In genomic region chr21:41660748-41661147, GRCh38 we compare ENCODE assay signal across 16 cellular contexts.
"Had no signal": no experiment of that assay in that cellular context is flagged by ENCODE, and none has a peak within 500 bp of the region (broad histone marks: within the 10 kb centered on the region; RNA-seq: fewer than 3 reads in every experiment).

No MANE protein-coding gene starts in this region.

- ATAC-seq: activated CD4-positive, alpha-beta T cell treated with anti-CD3 and anti-CD28 coated beads for 36 hours; effector memory CD8-positive, alpha-beta T cell; left ventricle myocardium superior; mucosa of descending colon; T-helper 17 cell had no signal

- H3K4me1 ChIP-seq: uterus had no signal

- H3K27ac ChIP-seq: neutrophil, transverse colon, uterus, WERI-Rb-1 had no signal

- H3K36me3 ChIP-seq: neutrophil, transverse colon, uterus, WERI-Rb-1 had no signal

- H3K4me3 ChIP-seq: mucosa of descending colon, transverse colon, uterus had no signal

- H3K27me3 ChIP-seq: uterus had no signal

- DNase-seq: activated CD4-positive, alpha-beta T cell treated with anti-CD3 and anti-CD28 coated beads for 36 hours; activated CD4-positive, alpha-beta T cell treated with anti-CD3 and anti-CD28 coated beads, Interleukin-2, amount 50 U/mL, for 48 hours; effector memory CD8-positive, alpha-beta T cell; immature natural killer cell; left ventricle myocardium superior; mucosa of descending colon; naive B cell; retina; stimulated activated CD4-positive, alpha-beta T cell treated with anti-CD3 and anti-CD28 coated beads, Interleukin-1b, Interleukin-23, amount 100 ng/mL, for 48 hours; stimulated activated CD8-positive, alpha-beta memory T cell treated with anti-CD3 and anti-CD28 coated beads, Interleukin-4, amount 100 ng/mL, for 48 hours; stimulated activated naive CD4-positive, alpha-beta T cell; T-helper 17 cell; transverse colon; uterus; WERI-Rb-1 had no signal

- H3K9me3 ChIP-seq: mucosa of descending colon, neutrophil, transverse colon, uterus had no signal
